In the genomic region with DNA sequence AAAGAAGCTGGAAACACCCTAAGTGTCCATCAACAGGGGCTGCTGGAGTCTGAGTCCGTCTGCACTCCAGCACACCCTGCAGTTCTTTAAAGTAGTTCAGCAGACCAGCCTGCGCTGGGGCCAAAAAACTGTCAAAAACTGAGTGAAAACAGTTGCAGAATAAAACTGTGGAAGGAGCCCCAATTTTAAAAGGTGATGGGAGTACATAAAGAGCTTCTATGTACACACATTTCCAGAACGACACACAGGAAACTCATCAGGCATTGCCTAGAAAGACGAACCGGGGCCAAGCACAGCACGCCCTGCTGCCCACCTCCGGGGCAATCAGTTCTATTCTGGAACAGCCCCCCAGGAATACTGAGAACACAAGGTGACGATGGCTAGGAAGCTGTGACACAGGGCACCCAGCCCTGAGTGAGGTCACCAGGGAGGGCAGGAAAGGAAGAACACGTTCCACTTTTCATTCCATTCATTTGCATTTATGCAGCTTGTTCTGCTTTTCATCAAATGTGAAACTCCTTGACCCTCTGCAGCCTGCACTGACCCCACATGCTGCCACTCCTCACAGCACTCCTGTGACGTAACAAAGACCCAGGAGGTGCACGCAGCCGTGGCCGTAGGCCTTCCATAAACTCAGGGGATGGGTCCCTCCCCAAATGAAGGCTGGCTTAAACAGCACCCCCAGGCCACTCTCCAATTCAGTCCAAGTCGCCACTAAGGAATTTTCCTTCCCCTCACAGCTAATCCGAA, we compare ENCODE assay signal across 15 cellular contexts. TPM values are rescaled to one million over a fixed set of nuclear protein-coding genes. Genes with fewer than 3 reads are reported as not detected.
DNase-seq lines count a peak whose midpoint lies in the region; TF ChIP-seq lines count a peak whose summit lies in the region.
"Had no signal": no experiment of that assay in that cellular context is flagged by ENCODE, and none has a peak within 500 bp of the region (broad histone marks: within the 10 kb centered on the region; RNA-seq: fewer than 3 reads in every experiment).

No MANE protein-coding gene starts in this region.

- H3K4me3 Mint-ChIP-seq in HFFc6: no peak overlapping the region
- H3K4me3 Mint-ChIP-seq in endodermal cell: no peak overlapping the region
- no peak overlapping the region for H3K4me3 Mint-ChIP-seq in nephron progenitor cell
- H3K4me3 Mint-ChIP-seq in activated T-helper 1 cell treated with anti-CD3 and anti-CD28 coated beads, Interleukin-12 subunit alpha, Interleukin-12 subunit beta, Interleukin-2, Interleukin-4 antibody, amounts not matched to agents 30 ng/mL and 10 ng/mL and 1 ng/mL, durations not matched to agents 14 hours and 24 hours and 36 hours: no peak overlapping the region

- H3K4me2 ChIP-seq in BLaER1 treated with 17β-estradiol and CSF1 and Interleukin-3, amounts not matched to agents 10 nM and 100 nM: peak overlapping the region; percentile 46 to 77 (median 73)

- H3K36me3 ChIP-seq in BLaER1 treated with 17β-estradiol and CSF1 and Interleukin-3, amounts not matched to agents 10 nM and 100 nM: peaks cover 44 to 78% (median 63%) of the 10 kb centered on the region in 11 experiments
- peaks cover 34% of the 10 kb centered on the region for H3K36me3 ChIP-seq in endodermal cell (ENCODE audit: control insufficient read depth, insufficient read depth, low read length)

- no peaks in the 10 kb centered on the region; the same call in 1 of the 2 replicates for H3K27me3 Mint-ChIP-seq in HFFc6 (ENCODE audit: insufficient read depth)
- no peaks in the 10 kb centered on the region for H3K27me3 Mint-ChIP-seq in endodermal cell (ENCODE audit: insufficient read depth)
- no peaks in the 10 kb centered on the region for H3K27me3 Mint-ChIP-seq in nephron progenitor cell (ENCODE audit: low read depth, poor library complexity)
- H3K27me3 Mint-ChIP-seq in activated T-helper 1 cell treated with anti-CD3 and anti-CD28 coated beads, Interleukin-12 subunit alpha, Interleukin-12 subunit beta, Interleukin-2, Interleukin-4 antibody, amounts not matched to agents 30 ng/mL and 10 ng/mL and 1 ng/mL, durations not matched to agents 14 hours and 24 hours and 36 hours (ENCODE audit: insufficient read depth): no peaks in the 10 kb centered on the region

- intact Hi-C loops in activated T-helper 1 cell treated with anti-CD3 and anti-CD28 coated beads, Interleukin-12 subunit alpha, Interleukin-12 subunit beta, Interleukin-2, Interleukin-4 antibody, amounts not matched to agents 30 ng/mL and 10 ng/mL and 1 ng/mL, durations not matched to agents 14 hours and 24 hours and 36 hours (cut with micrococcal nuclease): no loop called here

- peak overlapping the region in 4 of 11 experiments; percentile 16 to 47 (median 24); a peak in 4 of 22 replicates for H3K9ac ChIP-seq in BLaER1 treated with 17β-estradiol and CSF1 and Interleukin-3, amounts not matched to agents 10 nM and 100 nM
- no peak overlapping the region for H3K9ac ChIP-seq in endodermal cell (ENCODE audit: extremely low read depth, low read length, poor library complexity, severe bottlenecking)

- H3K4me3 ChIP-seq in BLaER1 treated with 17β-estradiol and CSF1 and Interleukin-3, amounts not matched to agents 10 nM and 100 nM: no peak overlapping the region
- no peak overlapping the region for H3K4me3 ChIP-seq in endodermal cell (ENCODE audit: low read length)
- H3K4me3 ChIP-seq: MG63 had no signal

- peaks cover 14 to 95% (median 68%) of the 10 kb centered on the region in 11 experiments; a peak in 20 of 22 replicates for H4K20me1 ChIP-seq in BLaER1 treated with 17β-estradiol and CSF1 and Interleukin-3, amounts not matched to agents 10 nM and 100 nM

- peak overlapping the region; percentile 29; the same call in 1 of the 2 replicates for H3K27ac Mint-ChIP-seq in HFFc6
- peak overlapping the region; percentile 52 for H3K27ac Mint-ChIP-seq in endodermal cell
- H3K27ac Mint-ChIP-seq in nephron progenitor cell: peak overlapping the region; percentile 65
- no peak overlapping the region for H3K27ac Mint-ChIP-seq in activated T-helper 1 cell treated with anti-CD3 and anti-CD28 coated beads, Interleukin-12 subunit alpha, Interleukin-12 subunit beta, Interleukin-2, Interleukin-4 antibody, amounts not matched to agents 30 ng/mL and 10 ng/mL and 1 ng/mL, durations not matched to agents 14 hours and 24 hours and 36 hours

- H3K9me3 ChIP-seq in BLaER1 treated with 17β-estradiol and CSF1 and Interleukin-3, amounts not matched to agents 10 nM and 100 nM (replicated peaks in 1 of 11): no peaks in the 10 kb centered on the region
- no peaks in the 10 kb centered on the region for H3K9me3 ChIP-seq in endodermal cell (ENCODE audit: control insufficient read depth, low read length)
- H3K9me3 ChIP-seq: MG63 had no signal

- H3K4me1 ChIP-seq in BLaER1 treated with 17β-estradiol and CSF1 and Interleukin-3, amounts not matched to agents 10 nM and 100 nM: peaks cover 31 to 77% (median 60%) of the 10 kb centered on the region in 10 experiments
- no peaks in the 10 kb centered on the region for H3K4me1 ChIP-seq in endodermal cell (ENCODE audit: control insufficient read depth, insufficient read depth, low read length)

- H3K27me3 ChIP-seq in BLaER1 treated with 17β-estradiol and CSF1 and Interleukin-3, amounts not matched to agents 10 nM and 100 nM: no peaks in the 10 kb centered on the region
- no peaks in the 10 kb centered on the region for H3K27me3 ChIP-seq in endodermal cell (ENCODE audit: control insufficient read depth, insufficient read depth, low read length, poor library complexity, severe bottlenecking)
- H3K27me3 ChIP-seq: MG63 had no signal

- H3K27ac ChIP-seq in BLaER1 treated with 17β-estradiol and CSF1 and Interleukin-3, amounts not matched to agents 10 nM and 100 nM: no peak overlapping the region
- H3K27ac ChIP-seq in endodermal cell (ENCODE audit: low read depth, low read length): no peak overlapping the region

- 86 to 89% methylated on average over 11 to 15 of the region's 15 CpGs for WGBS in endodermal cell (ENCODE audit: insufficient coverage in 1 of 2, insufficient read length in 1 of 2), 2 experiments

- H3K9me3 Mint-ChIP-seq in HFFc6 (no peaks in the 10 kb centered on the region), endodermal cell (no peaks in the 10 kb centered on the region), nephron progenitor cell (no peaks in the 10 kb centered on the region)
- H3K9me3 Mint-ChIP-seq in activated T-helper 1 cell treated with anti-CD3 and anti-CD28 coated beads, Interleukin-12 subunit alpha, Interleukin-12 subunit beta, Interleukin-2, Interleukin-4 antibody, amounts not matched to agents 30 ng/mL and 10 ng/mL and 1 ng/mL, durations not matched to agents 14 hours and 24 hours and 36 hours: no peaks in the 10 kb centered on the region

- no peaks in the 10 kb centered on the region for H3K36me3 Mint-ChIP-seq in HFFc6 (ENCODE audit: low read depth)
- peaks cover 53% of the 10 kb centered on the region for H3K36me3 Mint-ChIP-seq in endodermal cell (ENCODE audit: low read depth)
- peaks cover 31% of the 10 kb centered on the region for H3K36me3 Mint-ChIP-seq in nephron progenitor cell (ENCODE audit: low read depth)
- peaks cover 4% of the 10 kb centered on the region for H3K36me3 Mint-ChIP-seq in activated T-helper 1 cell treated with anti-CD3 and anti-CD28 coated beads, Interleukin-12 subunit alpha, Interleukin-12 subunit beta, Interleukin-2, Interleukin-4 antibody, amounts not matched to agents 30 ng/mL and 10 ng/mL and 1 ng/mL, durations not matched to agents 14 hours and 24 hours and 36 hours (ENCODE audit: low read depth)

- H3K4me1 Mint-ChIP-seq in HFFc6 (ENCODE audit: low read depth) (peaks cover 20% of the 10 kb centered on the region), endodermal cell (no peaks in the 10 kb centered on the region), nephron progenitor cell (peaks cover 33% of the 10 kb centered on the region)
- no peaks in the 10 kb centered on the region for H3K4me1 Mint-ChIP-seq in activated T-helper 1 cell treated with anti-CD3 and anti-CD28 coated beads, Interleukin-12 subunit alpha, Interleukin-12 subunit beta, Interleukin-2, Interleukin-4 antibody, amounts not matched to agents 30 ng/mL and 10 ng/mL and 1 ng/mL, durations not matched to agents 14 hours and 24 hours and 36 hours (ENCODE audit: low read depth)

- DNase-seq in HFFc6 (no peak), endodermal cell (no peak), nephron progenitor cell (no peak), iPS-NIHi11 (ENCODE audit: low spot score) (no peak), RPMI8226 (no peak), NCI-H146 (lab: John Stamatoyannopoulos, UW) (no peak)
- no peak for DNase-seq in activated T-helper 1 cell treated with anti-CD3 and anti-CD28 coated beads, Interleukin-12 subunit alpha, Interleukin-12 subunit beta, Interleukin-2, Interleukin-4 antibody, amounts not matched to agents 30 ng/mL and 10 ng/mL and 1 ng/mL, durations not matched to agents 14 hours and 24 hours and 36 hours (ENCODE audit: low spot score)
- DNase-seq: activated CD4-positive, alpha-beta T cell treated with anti-CD3 and anti-CD28 coated beads, Interleukin-2, amount 50 U/mL, for 48 hours; activated naive CD4-positive, alpha-beta T cell treated with anti-CD3 and anti-CD28 coated beads, Interleukin-2, amount 50 U/mL, for 16 hours; AML-193; MG63; NCI-H774; stimulated activated naive CD4-positive, alpha-beta T cell; T-helper 1 cell had no signal

- no peak for TF ChIP-seq CTCF in HFFc6 (IDR thresholded peaks at IDR 0.05)
- no peak for TF ChIP-seq CTCF in endodermal cell (conservative IDR thresholded peaks at IDR 0.05)
- TF ChIP-seq CTCF in nephron progenitor cell (IDR thresholded peaks at IDR 0.05): no peak

RNA-seq across cellular contexts. Expression of gene MAD1L1, which starts 29.0 kb away (rescaled TPM):
- total RNA-seq in HFFc6 (2021; fragmentation: NEBNext Ultra II Directional; extraction: Animal tissue kit (Norgen Biotek cat#: 25700)): 10 to 100 TPM; 34.6 to 44.8 (median 40.2) TPM
- 10 to 100 TPM; 59.1 to 61.4 TPM for total RNA-seq in endodermal cell
- polyA plus RNA-seq in endodermal cell (2013, experiment 1 of 2): 33.1 TPM
- polyA plus RNA-seq in endodermal cell (2013, experiment 2 of 2): 29.4 TPM
- 56.2 and 56.4 TPM in 2 replicates for total RNA-seq in activated T-helper 1 cell treated with anti-CD3 and anti-CD28 coated beads, Interleukin-12 subunit alpha, Interleukin-12 subunit beta, Interleukin-2, Interleukin-4 antibody, amounts not matched to agents 30 ng/mL and 10 ng/mL and 1 ng/mL, durations not matched to agents 14 hours and 24 hours and 36 hours

RNA-seq across cellular contexts. Expression of gene MRM2, which starts 38.3 kb away (rescaled TPM):
- 10 to 100 TPM; 25.9 to 30.5 (median 27.5) TPM for total RNA-seq in HFFc6 (2021; fragmentation: NEBNext Ultra II Directional; extraction: Animal tissue kit (Norgen Biotek cat#: 25700))
- 10 to 100 TPM; 38.9 TPM for total RNA-seq in endodermal cell
- 33.3 TPM for polyA plus RNA-seq in endodermal cell (2013, experiment 1 of 2)
- 31.5 TPM for polyA plus RNA-seq in endodermal cell (2013, experiment 2 of 2)
- 47.8 and 48.6 TPM in 2 replicates for total RNA-seq in activated T-helper 1 cell treated with anti-CD3 and anti-CD28 coated beads, Interleukin-12 subunit alpha, Interleukin-12 subunit beta, Interleukin-2, Interleukin-4 antibody, amounts not matched to agents 30 ng/mL and 10 ng/mL and 1 ng/mL, durations not matched to agents 14 hours and 24 hours and 36 hours

RNA-seq across cellular contexts. Expression of gene NUDT1, which starts 38.3 kb away (rescaled TPM):
- 10 to 100 TPM; 35.6 to 57.6 (median 45.9) TPM for total RNA-seq in HFFc6 (2021; fragmentation: NEBNext Ultra II Directional; extraction: Animal tissue kit (Norgen Biotek cat#: 25700))
- 10 to 100 TPM; 56.0 to 84.7 TPM for total RNA-seq in endodermal cell
- polyA plus RNA-seq in endodermal cell (2013, experiment 1 of 2): 64.0 TPM
- 61.0 TPM for polyA plus RNA-seq in endodermal cell (2013, experiment 2 of 2)
- 74.9 TPM in 2 replicates for total RNA-seq in activated T-helper 1 cell treated with anti-CD3 and anti-CD28 coated beads, Interleukin-12 subunit alpha, Interleukin-12 subunit beta, Interleukin-2, Interleukin-4 antibody, amounts not matched to agents 30 ng/mL and 10 ng/mL and 1 ng/mL, durations not matched to agents 14 hours and 24 hours and 36 hours
